18 cellular contexts compared by ENCODE assay signal in genomic region chr4:42630908-42631307, GRCh38.
"Had no signal": no experiment of that assay in that cellular context is flagged by ENCODE, and none has a peak within 500 bp of the region (broad histone marks: within the 10 kb centered on the region; RNA-seq: fewer than 3 reads in every experiment).

No MANE protein-coding gene starts in this region.

- H3K9me3 Mint-ChIP-seq: natural killer cell, neural crest cell had no signal

- H3K4me3 Mint-ChIP-seq: natural killer cell, neural crest cell had no signal

- H3K9me3 ChIP-seq: heart left ventricle, ovary, right atrium auricular region, sigmoid colon, tibial artery had no signal

- ATAC-seq: esophagus mucosa; heart left ventricle; left lobe of liver; natural killer cell; stimulated activated naive CD8-positive, alpha-beta T cell treated with anti-CD3 and anti-CD28 coated beads, Interleukin-15, Interleukin-2, amounts not matched to agents 100 U/mL and 50 U/mL, for 24 hours had no signal

- FAIRE-seq: endometrium, frontal cortex had no signal

- H3K27ac ChIP-seq: heart left ventricle, ovary, right atrium auricular region, sigmoid colon, skin epidermis, tibial artery had no signal

- DNase-seq: effector memory CD4-positive, alpha-beta T cell; heart left ventricle; hippocampal formation; mammary epithelial cell; natural killer cell; nucleus accumbens; ovary; sigmoid colon; stimulated activated CD4-positive, alpha-beta T cell treated with anti-CD3 and anti-CD28 coated beads, Interleukin-2, amount 100 ng/mL, for 24 hours; stimulated activated naive CD8-positive, alpha-beta T cell treated with anti-CD3 and anti-CD28 coated beads, Interleukin-15, Interleukin-2, amounts not matched to agents 100 U/mL and 50 U/mL, for 24 hours; tibial artery had no signal

- H3K36me3 Mint-ChIP-seq: natural killer cell had no signal

- H3K27me3 ChIP-seq: heart left ventricle, ovary, right atrium auricular region, sigmoid colon, tibial artery had no signal
